In the genomic region with DNA sequence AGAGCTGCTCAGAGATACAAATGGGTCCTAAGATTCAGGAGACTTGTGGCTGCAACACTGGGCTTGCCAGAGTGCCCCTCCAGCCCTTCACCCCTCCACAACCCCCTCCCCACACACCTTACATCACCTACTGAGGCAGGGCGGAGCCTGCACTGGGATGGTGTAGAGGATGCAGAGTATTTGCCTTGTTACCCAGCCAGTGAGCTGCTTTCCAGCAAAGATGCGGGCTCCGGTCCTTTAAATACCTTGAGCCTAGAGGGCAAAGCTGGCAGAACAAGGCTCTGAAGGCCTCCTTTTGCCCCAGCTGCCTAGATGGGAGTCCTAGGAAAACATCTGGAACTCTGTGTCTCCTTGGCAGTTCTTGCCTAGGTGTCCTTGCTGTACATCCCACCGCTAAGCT, we compare ENCODE assay signal across 17 cellular contexts. TPM values are rescaled to one million over a fixed set of nuclear protein-coding genes. Genes with fewer than 3 reads are reported as not detected.
A peak's percentile ranks its signal among the peaks of the same experiment; 100 is the strongest.
DNase-seq lines count a peak whose midpoint lies in the region; TF ChIP-seq lines count a peak whose summit lies in the region.
"Had no signal": no experiment of that assay in that cellular context is flagged by ENCODE, and none has a peak within 500 bp of the region (broad histone marks: within the 10 kb centered on the region; RNA-seq: fewer than 3 reads in every experiment).

No MANE protein-coding gene starts in this region.

- H4K8ac ChIP-seq in neuronal stem cell (ENCODE audit: low read depth, low read length), result no peak overlapping the region

- H2BK12ac ChIP-seq in neuronal stem cell (ENCODE audit: low read length), result no peak overlapping the region

- H2AFZ ChIP-seq in neuronal stem cell (ENCODE audit: low read length), result no peak overlapping the region

- H2BK15ac ChIP-seq in neuronal stem cell (ENCODE audit: low read length), result no peak overlapping the region

- no peak overlapping the region for H3K9ac ChIP-seq in neuronal stem cell (ENCODE audit: low read depth, low read length, poor library complexity)
- H3K9ac ChIP-seq: BLaER1 had no signal

- H3K4ac ChIP-seq in neuronal stem cell (ENCODE audit: low read length), result no peak overlapping the region

- no peaks in the 10 kb centered on the region for H3K79me1 ChIP-seq in neuronal stem cell (ENCODE audit: low read depth, low read length)

- H3K9me3 ChIP-seq in neuronal stem cell (replicated peaks in 1 of 2; ENCODE audit: control insufficient read depth in 2 of 2, insufficient read depth in 1 of 2, low read depth in 1 of 2, low read length in 2 of 2), result no peaks in the 10 kb centered on the region
- H3K9me3 ChIP-seq: BE2C, BLaER1 had no signal

- no peak overlapping the region for H3K23ac ChIP-seq in neuronal stem cell (ENCODE audit: low read depth, low read length, poor library complexity)

- H4K91ac ChIP-seq in neuronal stem cell (ENCODE audit: low read depth, low read length, poor library complexity), result no peak overlapping the region

- no peak overlapping the region for H3K4me2 ChIP-seq in neuronal stem cell (ENCODE audit: insufficient read depth, low read length, poor library complexity, severe bottlenecking)

- peaks cover 0 to 9% of the 10 kb centered on the region in 2 donors for H3K4me1 ChIP-seq in neuronal stem cell (ENCODE audit: control insufficient read depth in 2 of 2, insufficient read depth in 1 of 2, low read depth in 1 of 2, low read length in 2 of 2)
- H3K4me1 ChIP-seq: BLaER1 had no signal

- peaks cover 0 to 80% (median 14%) of the 10 kb centered on the region in 3 experiments for H3K27me3 ChIP-seq in neuronal stem cell (ENCODE audit: control insufficient read depth in 3 of 3, insufficient read depth in 3 of 3, low read depth in 1 of 3, low read length in 3 of 3)
- H3K27me3 ChIP-seq: BE2C had no signal

- no peak overlapping the region for H3K14ac ChIP-seq in neuronal stem cell (ENCODE audit: low read length)

- no peak overlapping the region for H2BK120ac ChIP-seq in neuronal stem cell (ENCODE audit: low read depth, low read length)

- H3K4me3 ChIP-seq in neuronal stem cell (ENCODE audit: low read length in 2 of 2), result no peak overlapping the region
- H3K4me3 ChIP-seq: BLaER1, GM12878 had no signal

- WGBS in neuronal stem cell (ENCODE audit: extremely low coverage in 2 of 2, insufficient read length in 2 of 2, insufficient replicate concordance in 1 of 2), 2 donors, result no CpG with 5 or more reads among the region's 4 CpGs

- no peak overlapping the region for H2BK5ac ChIP-seq in neuronal stem cell (ENCODE audit: low read length)

- H3K36me3 ChIP-seq in neuronal stem cell (replicated peaks in 1 of 2; ENCODE audit: control insufficient read depth in 2 of 2, insufficient read depth in 2 of 2, low read length in 2 of 2), result no peaks in the 10 kb centered on the region
- H3K36me3 ChIP-seq: BE2C, BLaER1 had no signal

- DNase-seq in DMS153 (lab: John Stamatoyannopoulos, UW) (peak; percentile 7), DMS153 treated with DMSO at 0.1 percent for 48 hours (lab: John Stamatoyannopoulos, UW; ENCODE audit: unreplicated experiment) (no peak), neuronal stem cell (ENCODE audit: low spot score) (no peak), NOMO-1 treated with dmso at 0.1 percent for 144 hours (lab: John Stamatoyannopoulos, UW; ENCODE audit: unreplicated experiment) (no peak)
- DNase-seq: 8988T, ACHN, BE2C, COR-L47, DND-41 had no signal

- no peak overlapping the region for H3K18ac ChIP-seq in neuronal stem cell (ENCODE audit: low read length)

- peak overlapping the region; percentile 35 for H2AK5ac ChIP-seq in neuronal stem cell (ENCODE audit: low read depth, low read length)

- 0 out of 2 replicates have a peak overlapping the region, but pooled peaks have one; percentile 91 for H3K27ac ChIP-seq in 22Rv1
- no peak overlapping the region for H3K27ac ChIP-seq in neuronal stem cell (replicated peaks; ENCODE audit: low read length)
- H3K27ac ChIP-seq: BLaER1 had no signal

- no peak for TF ChIP-seq CTCF in 22Rv1 (IDR thresholded peaks at IDR 0.05)

RNA-seq across cellular contexts. Expression of a gene that starts 34.6 kb away (rescaled TPM):
- 3.0 TPM for polyA plus RNA-seq in neuronal stem cell (2013, experiment 1 of 2)
- 2.4 TPM for polyA plus RNA-seq in neuronal stem cell (2013, experiment 2 of 2)
- polyA plus RNA-seq: CD4-positive, alpha-beta memory T cell; CD8-positive, alpha-beta memory T cell had no signal

RNA-seq across cellular contexts. Expression of a gene that starts 34.7 kb away (rescaled TPM):
- polyA plus RNA-seq in neuronal stem cell (2013, experiment 1 of 2), result not detected
- polyA plus RNA-seq in neuronal stem cell (2013, experiment 2 of 2), result not detected
- polyA plus RNA-seq: AG04450; CD14-positive monocyte; CD4-positive, alpha-beta memory T cell; CD4-positive, CD25-positive, alpha-beta regulatory T cell; CD8-positive, alpha-beta memory T cell; GM12878 had no signal
